1 cellular context compared by ENCODE assay signal in the genomic region with DNA sequence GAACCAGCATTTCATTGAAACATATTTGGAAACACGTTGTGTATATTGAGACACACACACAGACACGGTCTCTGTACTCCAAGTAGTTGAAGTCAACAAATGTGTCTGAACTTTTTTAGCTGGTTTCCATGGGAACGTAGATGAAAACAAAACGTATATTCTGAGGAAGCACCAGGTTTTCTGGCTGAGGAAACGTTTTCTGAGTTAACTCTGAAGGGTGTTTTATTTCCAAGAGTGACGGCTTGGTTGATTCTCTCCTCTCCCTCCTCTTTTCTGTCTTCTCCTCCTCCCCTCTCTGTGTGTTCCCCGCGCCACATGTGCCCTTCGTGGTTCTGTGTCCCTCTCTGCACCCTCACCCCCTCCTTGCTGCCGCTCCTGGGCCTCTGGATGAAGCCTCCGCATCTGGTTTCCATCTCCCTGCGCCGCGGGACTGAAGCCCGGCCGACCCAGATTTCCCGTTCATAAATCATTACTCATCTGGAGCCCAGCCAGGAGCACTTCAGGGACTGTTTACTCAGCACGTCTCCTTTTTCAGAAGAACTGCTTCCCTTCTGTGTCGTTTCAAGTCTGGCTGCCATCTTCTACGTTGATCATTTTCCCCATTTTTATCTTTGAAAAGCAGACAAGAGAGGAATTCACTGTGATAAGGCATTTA.
A peak's percentile ranks its signal among the peaks of the same experiment; 100 is the strongest.
TF ChIP-seq lines count a peak whose summit lies in the region.

No MANE protein-coding gene starts in this region.

TF ChIP-seq in K562, 482 proteins besides CTCF, POLR2A, EP300 and RAD21 (continued from another document):
- TF ChIP-seq RNF219 (CRISPR knock-in tag; IDR thresholded peaks at IDR 0.05) (no peak), CBX5 (IDR thresholded peaks at IDR 0.05; ENCODE audit: borderline replicate concordance, low read depth) (no peak), SMARCB1 (IDR thresholded peaks at IDR 0.05; ENCODE audit: insufficient read length, low read depth) (no peak), ZNF583 (CRISPR knock-in tag; IDR thresholded peaks at IDR 0.05) (no peak), RFX1 (IDR thresholded peaks at IDR 0.05) (peak; percentile 52), STAG1 (CRISPR knock-in tag; IDR thresholded peaks at IDR 0.05; ENCODE audit: borderline replicate concordance) (no peak), PBX2 (CRISPR knock-in tag; IDR thresholded peaks at IDR 0.05; ENCODE audit: low read depth) (no peak), PBX2 (tag; conservative IDR thresholded peaks at IDR 0.05; ENCODE audit: low read depth) (peak; percentile 85), SREBF1 (IDR thresholded peaks at IDR 0.05; ENCODE audit: borderline replicate concordance, low read depth, low read length) (no peak), HNRNPK (IDR thresholded peaks at IDR 0.05; ENCODE audit: low read depth, low read length, poor library complexity, severe bottlenecking) (no peak), CBFA2T3 (IDR thresholded peaks at IDR 0.05) (peak; percentile 22; the same call in 1 of the 2 replicates), HOXB6 (CRISPR knock-in tag; IDR thresholded peaks at IDR 0.05; ENCODE audit: borderline replicate concordance) (no peak), MTA1 (IDR thresholded peaks at IDR 0.05; ENCODE audit: borderline replicate concordance) (no peak), KDM1A (IDR thresholded peaks at IDR 0.05) (0 out of 4 replicates have a peak, but pooled peaks of 1 of the 2 experiments have one; percentile 8), NRF1 (conservative IDR thresholded peaks at IDR 0.05 in 1 of 2, IDR thresholded peaks at IDR 0.05 in 1 of 2) (peak in 1 of 2 experiments; percentile 34; a peak in 2 of 4 replicates), VEZF1 (CRISPR knock-in tag; IDR thresholded peaks at IDR 0.05) (0 out of 2 replicates have a peak, but pooled peaks have one; percentile 10), MEF2D (tag; conservative IDR thresholded peaks at IDR 0.05; ENCODE audit: low read depth) (no peak), TFE3 (CRISPR knock-in tag; IDR thresholded peaks at IDR 0.05) (no peak), XRCC3 (IDR thresholded peaks at IDR 0.05) (no peak), ZNF133 (CRISPR knock-in tag; IDR thresholded peaks at IDR 0.05) (no peak), ZNF282 (CRISPR knock-in tag; IDR thresholded peaks at IDR 0.05) (no peak), DPF2 (IDR thresholded peaks at IDR 0.05) (no peak), ZNF699 (CRISPR knock-in tag; IDR thresholded peaks at IDR 0.05; ENCODE audit: insufficient replicate concordance) (no peak), ZNF232 (CRISPR knock-in tag; IDR thresholded peaks at IDR 0.05) (no peak), U2AF2 (optimal IDR thresholded peaks at IDR 0.05; ENCODE audit: low read depth, low read length) (no peak), PML (IDR thresholded peaks at IDR 0.05; ENCODE audit: low read length) (no peak), BCOR (IDR thresholded peaks at IDR 0.05) (no peak), ZFPM2 (CRISPR knock-in tag; IDR thresholded peaks at IDR 0.05) (no peak), MBD2 (IDR thresholded peaks at IDR 0.05; ENCODE audit: borderline replicate concordance, low read depth) (no peak), ZBTB7A (IDR thresholded peaks at IDR 0.05; ENCODE audit: borderline replicate concordance, control insufficient read depth, low read depth, low read length) (no peak)
TF ChIP-seq in K562: peak in this region for 14.
